ENCODE assay signal across 21 cellular contexts in genomic region chr1:238517710-238518109, GRCh38.
DNase-seq lines count a peak whose midpoint lies in the region; ATAC-seq, FAIRE-seq and TF ChIP-seq lines count a peak whose summit lies in the region.
"Had no signal": no experiment of that assay in that cellular context is flagged by ENCODE, and none has a peak within 500 bp of the region (broad histone marks: within the 10 kb centered on the region; RNA-seq: fewer than 3 reads in every experiment).

No MANE protein-coding gene starts in this region.

- BruUV-seq in IMR-90 (replicated peaks; lab: Mats Ljungman, UMichigan) (no TSS peak), K562 (replicated peaks; lab: Mats Ljungman, UMichigan) (no TSS peak)

- no peak overlapping the region for H3K14ac ChIP-seq in IMR-90 (replicated peaks; ENCODE audit: low read depth, low read length)

- H3K27me3 ChIP-seq in IMR-90 (ENCODE audit: control insufficient read depth, insufficient read depth, low read length): no peaks in the 10 kb centered on the region
- H3K27me3 ChIP-seq in K562 (ENCODE audit: control insufficient read depth in 2 of 2, insufficient read depth in 2 of 2, low read length in 2 of 2): no peaks in the 10 kb centered on the region
- H3K27me3 ChIP-seq in gastroesophageal sphincter: no peaks in the 10 kb centered on the region
- H3K27me3 ChIP-seq: BLaER1 treated with 17β-estradiol and CSF1 and Interleukin-3, amounts not matched to agents 10 nM and 100 nM had no signal

- H2BK120ac ChIP-seq in IMR-90 (ENCODE audit: low read depth, low read length): no peak overlapping the region

- in situ Hi-C loops in IMR-90 (cut with MboI; ENCODE audit: low sequenced_read_pairs): no loop called here
- in situ Hi-C loops in K562 (cut with MboI): no loop called here

- FAIRE-seq in A549 (lab: Jason Lieb, UNC) (no peak), K562 (lab: Jason Lieb, UNC) (no peak)
- FAIRE-seq: GM12878, GM12892, GM18507 had no signal

- dilution Hi-C loops in IMR-90 (cut with HindIII; ENCODE audit: low sequenced_read_pairs, unreplicated experiment): no loop called here

- CTCF ChIA-PET in A549 (lab: Yijun Ruan, JAX) (no interaction called here), IMR-90 (lab: Yijun Ruan, JAX) (no interaction called here), K562 (lab: Yijun Ruan, JAX; ENCODE audit: low intra/inter-chr PET ratio) (no interaction called here)

- POLR2A ChIA-PET in A549 (lab: Yijun Ruan, JAX) (no interaction called here), IMR-90 (lab: Charles Lee; ENCODE audit: unreplicated experiment) (no interaction called here), K562 (lab: Yijun Ruan, JAX) (no interaction called here)

- WGBS in A549 (ENCODE audit: missing lambda C conversion rate): 8% methylated on average over 4 of the region's 4 CpGs
- no CpG with 5 or more reads among the region's 4 CpGs for WGBS in IMR-90 (ENCODE audit: extremely low coverage in 2 of 2, insufficient read length in 1 of 2), 2 experiments
- WGBS in K562 (ENCODE audit: insufficient coverage, low coverage, missing lambda C conversion rate): 0% methylated on average over 4 of the region's 4 CpGs
- WGBS in gastroesophageal sphincter (ENCODE audit: low coverage in 1 of 2), 2 donors: 93 to 95% methylated on average over 4 of the region's 4 CpGs

- TF ChIP-seq RAD21 in A549 (conservative IDR thresholded peaks at IDR 0.05 in 1 of 2, IDR thresholded peaks at IDR 0.05 in 1 of 2) (no peak), IMR-90 (IDR thresholded peaks at IDR 0.05; ENCODE audit: low read length) (no peak), K562 (CRISPR knock-in tag; conservative IDR thresholded peaks at IDR 0.05 in 1 of 2, IDR thresholded peaks at IDR 0.05 in 1 of 2) (no peak)

- no peak overlapping the region for H2AK5ac ChIP-seq in IMR-90 (ENCODE audit: low read depth, low read length)

- H3K79me1 ChIP-seq in IMR-90 (ENCODE audit: low read depth in 1 of 2, low read length in 2 of 2): no peaks in the 10 kb centered on the region

- DNase-seq in A549 (ENCODE audit: low read depth in 1 of 2, low spot score in 1 of 2) (no peak), IMR-90 (no peak), K562 (ENCODE audit: extremely low read depth in 1 of 4, low spot score in 3 of 4) (no peak), HuH-7 (ENCODE audit: low spot score) (no peak), NCI-H2029 treated with DMSO at 0.1 percent for 48 hours (lab: John Stamatoyannopoulos, UW) (no peak)
- DNase-seq: 8988T; AML-193; Caco-2; Calu3; CD4-positive, alpha-beta T cell; CD8-positive, alpha-beta T cell; DMS79; DND-41; EL; GDM1 had no signal

- peaks cover 12% of the 10 kb centered on the region; the same call in 2 of the 3 replicates for H3K9me3 ChIP-seq in A549
- no peaks in the 10 kb centered on the region for H3K9me3 ChIP-seq in IMR-90 (ENCODE audit: control insufficient read depth, insufficient read depth, low read length)
- peaks cover 2% of the 10 kb centered on the region; the same call in 1 of the 2 replicates for H3K9me3 ChIP-seq in K562 (replicated peaks; ENCODE audit: control insufficient read depth, insufficient read depth, low read depth, low read length)
- peaks cover 0 to 14% (median 0%) of the 10 kb centered on the region in 3 donors for H3K9me3 ChIP-seq in gastroesophageal sphincter

- no peak overlapping the region for H2AK9ac ChIP-seq in IMR-90 (replicated peaks; ENCODE audit: low read depth, low read length, poor library complexity)

- H2BK20ac ChIP-seq in IMR-90 (ENCODE audit: low read depth, low read length): no peak overlapping the region

- no peak overlapping the region for H3K23ac ChIP-seq in IMR-90 (ENCODE audit: low read depth, low read length)

- no peak overlapping the region for H4K8ac ChIP-seq in IMR-90 (ENCODE audit: low read depth in 2 of 2, low read length in 2 of 2)

- H3K9me1 ChIP-seq in IMR-90 (ENCODE audit: insufficient read depth, low read length) (no peaks in the 10 kb centered on the region), K562 (ENCODE audit: control insufficient read depth, insufficient read depth, low read length) (no peaks in the 10 kb centered on the region)

- no peak overlapping the region for H3K18ac ChIP-seq in IMR-90 (ENCODE audit: low read depth, low read length)

- H3K36me3 ChIP-seq in IMR-90 (ENCODE audit: control insufficient read depth, insufficient read depth, low read length) (no peaks in the 10 kb centered on the region), K562 (ENCODE audit: control insufficient read depth, insufficient read depth, low read length) (no peaks in the 10 kb centered on the region), gastroesophageal sphincter (no peaks in the 10 kb centered on the region)
- H3K36me3 ChIP-seq: BLaER1 treated with 17β-estradiol and CSF1 and Interleukin-3, amounts not matched to agents 10 nM and 100 nM had no signal

- no peak overlapping the region for H3K27ac ChIP-seq in A549
- H3K27ac ChIP-seq in IMR-90 (ENCODE audit: insufficient read depth, low read length): no peak overlapping the region
- H3K27ac ChIP-seq in K562 (ENCODE audit: extremely low read depth, low read depth, low read length): no peak overlapping the region
- H3K27ac ChIP-seq in gastroesophageal sphincter: no peak overlapping the region
- H3K27ac ChIP-seq: BLaER1 treated with 17β-estradiol and CSF1 and Interleukin-3, amounts not matched to agents 10 nM and 100 nM; C4-2B had no signal

- TF ChIP-seq POLR2A in A549 (IDR thresholded peaks at IDR 0.05; ENCODE audit: low read length) (no peak), IMR-90 (IDR thresholded peaks at IDR 0.05; ENCODE audit: low read depth, low read length) (no peak), K562 (conservative IDR thresholded peaks at IDR 0.05) (no peak), gastroesophageal sphincter (IDR thresholded peaks at IDR 0.05) (no peak)

- no peak overlapping the region for H4K5ac ChIP-seq in IMR-90 (ENCODE audit: low read depth, low read length)

- H3K9ac ChIP-seq in IMR-90 (ENCODE audit: low read depth, low read length) (no peak overlapping the region), K562 (ENCODE audit: insufficient read depth in 1 of 2, low read depth in 2 of 2, low read length in 2 of 2) (no peak overlapping the region)
- H3K9ac ChIP-seq: BLaER1 treated with 17β-estradiol and CSF1 and Interleukin-3, amounts not matched to agents 10 nM and 100 nM had no signal

- ATAC-seq in A549 (no peak), IMR-90 (ENCODE audit: low read depth) (no peak), K562 (no peak), gastroesophageal sphincter (no peak)
- ATAC-seq: CD8-positive, alpha-beta T cell; GM12878 had no signal

- H3K4me1 ChIP-seq in A549: no peaks in the 10 kb centered on the region
- H3K4me1 ChIP-seq in IMR-90 (ENCODE audit: control insufficient read depth, insufficient read depth, low read length): no peaks in the 10 kb centered on the region
- H3K4me1 ChIP-seq in K562 (replicated peaks in 1 of 2; ENCODE audit: control insufficient read depth in 2 of 2, insufficient read depth in 2 of 2, low read length in 2 of 2): no peaks in the 10 kb centered on the region
- H3K4me1 ChIP-seq in gastroesophageal sphincter: no peaks in the 10 kb centered on the region
- H3K4me1 ChIP-seq: BLaER1 treated with 17β-estradiol and CSF1 and Interleukin-3, amounts not matched to agents 10 nM and 100 nM; Caco-2 had no signal

- no peak overlapping the region for H4K91ac ChIP-seq in IMR-90 (ENCODE audit: insufficient read depth, low read depth, low read length)

- no peak overlapping the region for H3K4me2 ChIP-seq in A549
- no peak overlapping the region for H3K4me2 ChIP-seq in IMR-90 (ENCODE audit: low read depth, low read length)
- no peak overlapping the region for H3K4me2 ChIP-seq in K562 (ENCODE audit: insufficient read depth, low read length)
- H3K4me2 ChIP-seq: BLaER1 treated with 17β-estradiol and CSF1 and Interleukin-3, amounts not matched to agents 10 nM and 100 nM had no signal

- no peak for TF ChIP-seq EP300 in A549 (IDR thresholded peaks at IDR 0.05)
- TF ChIP-seq EP300 in K562 (IDR thresholded peaks at IDR 0.05; ENCODE audit: low read length): no peak
- TF ChIP-seq EP300 in gastroesophageal sphincter (IDR thresholded peaks at IDR 0.05): no peak

- no peak overlapping the region for H2AFZ ChIP-seq in IMR-90 (replicated peaks; ENCODE audit: low read length, poor library complexity)
- H2AFZ ChIP-seq in K562 (ENCODE audit: low read depth, low read length): no peak overlapping the region

- no peak overlapping the region for H3K4ac ChIP-seq in IMR-90 (ENCODE audit: low read depth, low read length)

- TF ChIP-seq CTCF in A549 (IDR thresholded peaks at IDR 0.05): no peak
- TF ChIP-seq CTCF in IMR-90 (conservative IDR thresholded peaks at IDR 0.05; ENCODE audit: low read depth, low read length): no peak
- TF ChIP-seq CTCF in K562 (IDR thresholded peaks at IDR 0.05 in 2 of 3, conservative IDR thresholded peaks at IDR 0.05 in 1 of 3; ENCODE audit: insufficient read depth in 2 of 3, low read depth in 1 of 3, low read length in 3 of 3): no peak
- no peak for TF ChIP-seq CTCF in gastroesophageal sphincter (IDR thresholded peaks at IDR 0.05)

- H2BK15ac ChIP-seq in IMR-90 (ENCODE audit: low read depth, low read length): no peak overlapping the region

- no peak overlapping the region for H2BK5ac ChIP-seq in IMR-90 (ENCODE audit: low read depth, low read length, poor library complexity, severe bottlenecking)

- H3K79me2 ChIP-seq in K562 (ENCODE audit: control insufficient read depth, insufficient read depth, low read length): no peaks in the 10 kb centered on the region

- no peak overlapping the region for H3K56ac ChIP-seq in IMR-90 (ENCODE audit: extremely low read depth, insufficient read depth, low read length)

- H4K20me1 ChIP-seq in IMR-90 (ENCODE audit: insufficient read depth, low read length) (no peaks in the 10 kb centered on the region), K562 (replicated peaks; ENCODE audit: control insufficient read depth, insufficient read depth, low read length) (no peaks in the 10 kb centered on the region)
- H4K20me1 ChIP-seq: BLaER1 treated with 17β-estradiol and CSF1 and Interleukin-3, amounts not matched to agents 10 nM and 100 nM had no signal

- intact Hi-C loops in IMR-90 (cut with micrococcal nuclease) (no loop called here), K562 (cut with micrococcal nuclease) (no loop called here)

- no peak overlapping the region for H3K4me3 ChIP-seq in A549
- H3K4me3 ChIP-seq in IMR-90 (ENCODE audit: insufficient read depth, low read depth, low read length): no peak overlapping the region
- H3K4me3 ChIP-seq in K562: no peak overlapping the region
- no peak overlapping the region for H3K4me3 ChIP-seq in gastroesophageal sphincter
- H3K4me3 ChIP-seq: BLaER1 treated with 17β-estradiol and CSF1 and Interleukin-3, amounts not matched to agents 10 nM and 100 nM; GM12878 had no signal

TF ChIP-seq in A549, 52 proteins besides CTCF, POLR2A, EP300 and RAD21:
- no peak for TF ChIP-seq PHF8 (IDR thresholded peaks at IDR 0.05; ENCODE audit: borderline replicate concordance, low read depth)
- peak; percentile 76 for TF ChIP-seq MAFK (IDR thresholded peaks at IDR 0.05; ENCODE audit: partially characterized antibody)

TF ChIP-seq in IMR-90, 13 proteins besides CTCF, POLR2A, EP300 and RAD21:
- TF ChIP-seq MAFK (IDR thresholded peaks at IDR 0.05; ENCODE audit: low read depth, low read length) (peak; percentile 90), CEBPB (IDR thresholded peaks at IDR 0.05; ENCODE audit: low read depth, low read length) (no peak)

TF ChIP-seq in K562, 482 proteins besides CTCF, POLR2A, EP300 and RAD21 (continues in another document):
- peak; percentile 54 for TF ChIP-seq MAFG (tag; conservative IDR thresholded peaks at IDR 0.05)
- no peak for TF ChIP-seq GTF2E2 (tag; IDR thresholded peaks at IDR 0.05)
- TF ChIP-seq ZNF316 (IDR thresholded peaks at IDR 0.05): peak; percentile 75

Comparison
In these comparisons a context has a peak if more than half of its experiments do, and no peak if none do; other contexts are left out.
1. Of the 35 proteins assayed by ChIP-seq in both K562 and A549: peak only in K562: none; only in A549: none; in both: MAFK; in neither: 34.